ENCODE assay signal across 17 cellular contexts in the genomic region with DNA sequence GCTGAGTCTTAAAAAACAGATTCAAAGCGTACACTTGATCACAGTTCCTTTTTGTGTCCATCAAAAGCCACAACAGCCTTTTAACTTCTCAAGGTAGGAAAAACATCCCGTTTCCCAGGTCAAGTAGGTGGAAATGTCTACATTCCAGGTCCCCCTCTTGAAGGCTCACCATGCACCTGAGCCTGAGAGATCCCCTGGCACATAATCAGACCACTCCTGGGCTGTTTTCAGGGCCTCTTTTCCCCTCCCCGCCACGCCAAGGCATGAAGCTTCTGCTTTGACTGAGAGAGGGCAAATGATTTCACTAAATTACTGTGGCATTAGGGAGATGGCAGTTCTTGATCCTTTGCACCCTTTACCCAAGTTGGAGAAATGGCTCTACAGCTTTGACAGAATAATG. TPM values are rescaled to one million over a fixed set of nuclear protein-coding genes. Genes with fewer than 3 reads are reported as not detected.
DNase-seq lines count a peak whose midpoint lies in the region; ATAC-seq, FAIRE-seq and TF ChIP-seq lines count a peak whose summit lies in the region.
"Had no signal": no experiment of that assay in that cellular context is flagged by ENCODE, and none has a peak within 500 bp of the region (broad histone marks: within the 10 kb centered on the region; RNA-seq: fewer than 3 reads in every experiment).

No MANE protein-coding gene starts in this region.

- H3K27ac ChIP-seq in HepG2 (ENCODE audit: extremely low read length, insufficient read depth, low read length): no peak overlapping the region
- no peak overlapping the region for H3K27ac ChIP-seq in right lobe of liver
- H3K27ac ChIP-seq in left lung: peak overlapping the region in 1 of 2 donors; percentile 20
- peak overlapping the region; percentile 50 to 74 (median 60) for H3K27ac ChIP-seq in thyroid gland
- H3K27ac ChIP-seq in ovary: no peak overlapping the region
- H3K27ac ChIP-seq: BLaER1 treated with 17β-estradiol and CSF1 and Interleukin-3, amounts not matched to agents 10 nM and 100 nM; GM23248 had no signal

- intact Hi-C loops in HepG2 (cut with micrococcal nuclease; ENCODE audit: unreplicated experiment) (no loop called here), right lobe of liver (cut with DNase I) (no loop called here), left lung (cut with DNase I) (no loop called here), thyroid gland (cut with DNase I) (no loop called here), ovary (cut with DNase I) (no loop called here)

- CTCF ChIA-PET in HepG2 (lab: Yijun Ruan, JAX; ENCODE audit: low intra/inter-chr PET ratio, low total read pairs): no interaction called here

- WGBS in HepG2 (ENCODE audit: low lambda C conversion rate): 98% methylated on average over 4 of the region's 4 CpGs
- WGBS in right lobe of liver (ENCODE audit: insufficient coverage, low coverage, low lambda C conversion rate, missing lambda C conversion rate): no CpG with 5 or more reads among the region's 4 CpGs
- 55 to 60% methylated on average over 4 of the region's 4 CpGs for WGBS in thyroid gland, 2 donors
- WGBS in ovary, 3 donors: 94 to 97% (median 94%) methylated on average over 4 of the region's 4 CpGs

- H4K20me1 ChIP-seq in HepG2 (ENCODE audit: insufficient read depth, low read length): peaks cover 12% of the 10 kb centered on the region; the same call in 1 of the 2 replicates

- H3K4me1 ChIP-seq in HepG2 (ENCODE audit: insufficient read depth, low read length) (peaks cover 7% of the 10 kb centered on the region), right lobe of liver (no peaks in the 10 kb centered on the region), left lung (peaks cover 11 to 18% of the 10 kb centered on the region in 2 donors), thyroid gland (peaks cover 42 to 70% of the 10 kb centered on the region in 2 donors), ovary (ENCODE audit: insufficient read depth) (peaks cover 19% of the 10 kb centered on the region)
- H3K4me1 ChIP-seq: BLaER1 treated with 17β-estradiol and CSF1 and Interleukin-3, amounts not matched to agents 10 nM and 100 nM had no signal

- H3K27me3 ChIP-seq in HepG2 (ENCODE audit: control insufficient read depth in 1 of 2, insufficient read depth in 2 of 2, low read length in 2 of 2): no peaks in the 10 kb centered on the region
- H3K27me3 ChIP-seq in right lobe of liver: no peaks in the 10 kb centered on the region
- no peaks in the 10 kb centered on the region for H3K27me3 ChIP-seq in left lung
- H3K27me3 ChIP-seq in thyroid gland: no peaks in the 10 kb centered on the region
- H3K27me3 ChIP-seq in ovary: no peaks in the 10 kb centered on the region
- H3K27me3 ChIP-seq: BLaER1 treated with 17β-estradiol and CSF1 and Interleukin-3, amounts not matched to agents 10 nM and 100 nM had no signal

- H3K9me3 ChIP-seq in HepG2 (ENCODE audit: low read length): no peaks in the 10 kb centered on the region
- H3K9me3 ChIP-seq in right lobe of liver: no peaks in the 10 kb centered on the region
- H3K9me3 ChIP-seq in left lung: no peaks in the 10 kb centered on the region
- no peaks in the 10 kb centered on the region for H3K9me3 ChIP-seq in thyroid gland
- no peaks in the 10 kb centered on the region for H3K9me3 ChIP-seq in ovary

- no peak overlapping the region for H3K4me2 ChIP-seq in HepG2 (ENCODE audit: low read depth, low read length)
- H3K4me2 ChIP-seq: BLaER1 treated with 17β-estradiol and CSF1 and Interleukin-3, amounts not matched to agents 10 nM and 100 nM had no signal

- in situ Hi-C loops in HepG2 (cut with HindIII; ENCODE audit: extremely low pct_ligation_motif_present, low pct_unique_long_range_greater_than_20kb): no loop called here

- no peak for TF ChIP-seq EP300 in HepG2 (IDR thresholded peaks at IDR 0.05; ENCODE audit: low read depth in 2 of 2, low read length in 2 of 2)
- TF ChIP-seq EP300 in HepG2 (CRISPR knock-in tag; IDR thresholded peaks at IDR 0.05; ENCODE audit: borderline replicate concordance): no peak
- no peak for TF ChIP-seq EP300 in ovary (IDR thresholded peaks at IDR 0.05)

- no peak overlapping the region for H3K4me3 ChIP-seq in HepG2 (replicated peaks in 1 of 3; ENCODE audit: insufficient read depth in 1 of 3, low read depth in 2 of 3, low read length in 3 of 3)
- H3K4me3 ChIP-seq in right lobe of liver: no peak overlapping the region
- H3K4me3 ChIP-seq in left lung: no peak overlapping the region
- no peak overlapping the region for H3K4me3 ChIP-seq in thyroid gland (replicated peaks in 1 of 3)
- no peak overlapping the region for H3K4me3 ChIP-seq in ovary
- H3K4me3 ChIP-seq: BLaER1 treated with 17β-estradiol and CSF1 and Interleukin-3, amounts not matched to agents 10 nM and 100 nM; GM12878; GM23248 had no signal

- H3K36me3 ChIP-seq in HepG2 (replicated peaks in 1 of 2; ENCODE audit: control insufficient read depth in 1 of 2, insufficient read depth in 2 of 2, low read length in 2 of 2) (peaks cover 8 to 41% of the 10 kb centered on the region in 2 experiments), right lobe of liver (peaks cover 0 to 29% (median 6%) of the 10 kb centered on the region in 4 donors), left lung (peaks cover 0 to 32% of the 10 kb centered on the region in 2 donors), thyroid gland (no peaks in the 10 kb centered on the region), ovary (no peaks in the 10 kb centered on the region)

- no peak for FAIRE-seq in HepG2 (lab: Jason Lieb, UNC)
- FAIRE-seq: GM12878, GM18507 had no signal

- DNase-seq in HepG2 (ENCODE audit: low spot score) (no peak), right lobe of liver (no peak), left lung (no peak), thyroid gland (peak; percentile 52 to 69), NCI-H1694 treated with DMSO at 0.1 percent for 48 hours (lab: John Stamatoyannopoulos, UW) (no peak), ovary (no peak)
- DNase-seq in NK-92 treated with Interleukin-12 subunit alpha and Interleukin-12 subunit beta, amount 100 ng/mL, for 24 hours (lab: John Stamatoyannopoulos, UW): no peak
- DNase-seq: 8988T; ACHN; Calu3; CD4-positive, alpha-beta T cell; DMS79; GM23248; H7 had no signal

- no peak for TF ChIP-seq RAD21 in HepG2 (CRISPR knock-in tag; IDR thresholded peaks at IDR 0.05)

- no peak overlapping the region for H2AFZ ChIP-seq in HepG2 (ENCODE audit: low read length)
- H2AFZ ChIP-seq: GM23248 had no signal

- H3K79me2 ChIP-seq in HepG2 (ENCODE audit: insufficient read depth, low read length): peaks cover 76% of the 10 kb centered on the region

- ATAC-seq in HepG2: no peak
- no peak for ATAC-seq in right lobe of liver
- ATAC-seq in left lung: peak; percentile 67
- ATAC-seq: GM12878 had no signal

- TF ChIP-seq CTCF in HepG2 (CRISPR knock-in tag; IDR thresholded peaks at IDR 0.05): no peak
- no peak for TF ChIP-seq CTCF in right lobe of liver (IDR thresholded peaks at IDR 0.05)
- no peak for TF ChIP-seq CTCF in left lung (IDR thresholded peaks at IDR 0.05)
- no peak for TF ChIP-seq CTCF in thyroid gland (IDR thresholded peaks at IDR 0.05)
- TF ChIP-seq CTCF in ovary (IDR thresholded peaks at IDR 0.05): no peak

- no peak overlapping the region for H3K9ac ChIP-seq in HepG2 (ENCODE audit: insufficient read depth, low read depth, low read length)
- H3K9ac ChIP-seq: BLaER1 treated with 17β-estradiol and CSF1 and Interleukin-3, amounts not matched to agents 10 nM and 100 nM; GM23248 had no signal

- TF ChIP-seq POLR2A in HepG2 (IDR thresholded peaks at IDR 0.05; ENCODE audit: insufficient read depth in 1 of 2, low read depth in 2 of 2, low read length in 2 of 2) (no peak), right lobe of liver (IDR thresholded peaks at IDR 0.05) (no peak), thyroid gland (IDR thresholded peaks at IDR 0.05) (no peak), ovary (IDR thresholded peaks at IDR 0.05) (no peak)

- no TSS peak for BruUV-seq in HepG2 (replicated peaks; lab: Mats Ljungman, UMichigan)

- POLR2A ChIA-PET in HepG2 (lab: Yijun Ruan, JAX): no interaction called here

TF ChIP-seq in HepG2, 621 proteins besides CTCF, POLR2A, EP300 and RAD21 (continues in another document):
- TF ChIP-seq IKZF1 (IDR thresholded peaks at IDR 0.05): no peak
- TF ChIP-seq ZZZ3 (CRISPR knock-in tag; IDR thresholded peaks at IDR 0.05; ENCODE audit: borderline replicate concordance): no peak
- TF ChIP-seq ETV6 (CRISPR knock-in tag; conservative IDR thresholded peaks at IDR 0.05): no peak
- no peak for TF ChIP-seq ZFP62 (CRISPR knock-in tag; IDR thresholded peaks at IDR 0.05)
- peak; percentile 62 for TF ChIP-seq RBM22 (optimal IDR thresholded peaks at IDR 0.05; ENCODE audit: low read length)
- TF ChIP-seq KLF9 (CRISPR knock-in tag; IDR thresholded peaks at IDR 0.05; ENCODE audit: low read depth): no peak

RNA-seq across cellular contexts. Expression of a gene that starts 21.7 kb away (rescaled TPM):
- total RNA-seq in HepG2 (2016; rRNA removed; fragmentation: Illumina TruSeq; extraction: Trizol) (223 and 290 TPM in 2 replicates), right lobe of liver (100 to 1,000 TPM in 2 of 6 experiments, 10 to 100 TPM in 4; 90.5 to 125 (median 99.3) TPM), left lung (100 to 1,000 TPM; 239 to 290 TPM), thyroid gland (100 to 1,000 TPM; 149 to 257 (median 177) TPM), ovary (100 to 1,000 TPM; 168 to 332 (median 272) TPM)
- total RNA-seq in HepG2 (2016; cell fraction: cytosol; rRNA removed; fragmentation: Illumina TruSeq; extraction: Trizol; ENCODE audit: low read depth): 57.3 and 60.4 TPM in 2 replicates
- 203 and 275 TPM in 2 replicates for total RNA-seq in HepG2 (2016; cell fraction: insoluble cytoplasmic fraction; rRNA removed; fragmentation: Illumina TruSeq; extraction: Trizol)
- 122 and 123 TPM in 2 replicates for total RNA-seq in HepG2 (2016; cell fraction: membrane; rRNA removed; fragmentation: Illumina TruSeq; extraction: Trizol)
- 101 and 120 TPM in 2 replicates for total RNA-seq in HepG2 (2016; cell fraction: nucleus; rRNA removed; fragmentation: Illumina TruSeq; extraction: Trizol)
- polyA plus RNA-seq in HepG2 (2011; rRNA removed) (97.4 and 113 TPM in 2 replicates), ovary (100 to 1,000 TPM; 145 to 374 TPM)
- polyA plus RNA-seq in HepG2 (2011; cell fraction: cytosol; rRNA removed): 59.4 and 80.2 TPM in 2 replicates
- 44.3 and 48.4 TPM in 2 replicates for polyA plus RNA-seq in HepG2 (2011; cell fraction: nucleus; rRNA removed)
- 105 and 127 TPM in 2 replicates for polyA plus RNA-seq in HepG2 (2012)
- polyA plus RNA-seq in HepG2 (2016; cell fraction: cytosol; fragmentation: Illumina TruSeq; extraction: Trizol; ENCODE audit: low read depth): 34.4 and 42.1 TPM in 2 replicates
- polyA plus RNA-seq in HepG2 (2016; cell fraction: insoluble cytoplasmic fraction; fragmentation: Illumina TruSeq; extraction: Trizol; ENCODE audit: low read depth): 302 and 322 TPM in 2 replicates
- 71.0 and 76.9 TPM in 2 replicates for polyA plus RNA-seq in HepG2 (2016; cell fraction: membrane; fragmentation: Illumina TruSeq; extraction: Trizol; ENCODE audit: low read depth)
- 152 and 159 TPM in 2 replicates for polyA plus RNA-seq in HepG2 (2016; cell fraction: nucleus; fragmentation: Illumina TruSeq; extraction: Trizol; ENCODE audit: insufficient read depth, low read depth)
- 63.8 TPM in 1 of 2 replicates, not detected in the other for polyA minus RNA-seq in HepG2 (2011; rRNA and poly(A)+ RNA removed; ENCODE audit: low replicate concordance)
- polyA minus RNA-seq in HepG2 (2011; cell fraction: cytosol; rRNA and poly(A)+ RNA removed): 86.9 and 93.5 TPM in 2 replicates
- polyA minus RNA-seq in HepG2 (2011; cell fraction: nucleus; rRNA and poly(A)+ RNA removed): 71.3 and 77.3 TPM in 2 replicates

Comparison
In these comparisons a context has a peak if more than half of its experiments do, and no peak if none do; other contexts are left out.
1. DNase-seq: peak in thyroid gland (2 of 2); none in HepG2 (single experiment), right lobe of liver (0 of 3), left lung (0 of 2), NK-92 treated with Interleukin-12 subunit alpha and Interleukin-12 subunit beta, amount 100 ng/mL, for 24 hours (single experiment), NCI-H1694 treated with DMSO at 0.1 percent for 48 hours (single experiment) and ovary (0 of 5).
2. H3K27ac ChIP-seq: peak in thyroid gland (3 of 3); none in HepG2 (single experiment), right lobe of liver (0 of 3) and ovary (0 of 2).